17 cellular contexts compared by ENCODE assay signal in genomic region chr12:89884365-89884915, GRCh38.
DNase-seq lines count a peak whose midpoint lies in the region; ATAC-seq and TF ChIP-seq lines count a peak whose summit lies in the region.
"Had no signal": no experiment of that assay in that cellular context is flagged by ENCODE, and none has a peak within 500 bp of the region (broad histone marks: within the 10 kb centered on the region; RNA-seq: fewer than 3 reads in every experiment).

No MANE protein-coding gene starts in this region.

- no peak overlapping the region for H4K5ac ChIP-seq in IMR-90 (ENCODE audit: low read depth, low read length)
- no peak overlapping the region for H4K5ac ChIP-seq in mesendoderm (ENCODE audit: low read length)

- H4K8ac ChIP-seq in IMR-90 (ENCODE audit: low read depth in 2 of 2, low read length in 2 of 2) (no peak overlapping the region), mesendoderm (ENCODE audit: low read depth, low read length) (no peak overlapping the region)

- H3K23ac ChIP-seq in IMR-90 (ENCODE audit: low read depth, low read length) (no peak overlapping the region), mesendoderm (ENCODE audit: low read length) (no peak overlapping the region)

- no peak for TF ChIP-seq RAD21 in IMR-90 (IDR thresholded peaks at IDR 0.05; ENCODE audit: low read length)

- no TSS peak for BruUV-seq in IMR-90 (replicated peaks; lab: Mats Ljungman, UMichigan)

- H3K27me3 Mint-ChIP-seq in CD8-positive, alpha-beta T cell (ENCODE audit: low read depth): no peaks in the 10 kb centered on the region
- H3K27me3 Mint-ChIP-seq in CD14-positive monocyte (ENCODE audit: low read depth in 3 of 3): no peaks in the 10 kb centered on the region
- H3K27me3 Mint-ChIP-seq: activated naive CD8-positive, alpha-beta T cell treated with anti-CD3 and anti-CD28 coated beads for 36 hours; activated T-cell treated with anti-CD3 and anti-CD28 coated beads, Interleukin-2, amount 50 U/mL, for 24 hours had no signal

- H4K20me1 ChIP-seq in IMR-90 (ENCODE audit: insufficient read depth, low read length): no peaks in the 10 kb centered on the region

- H3K4me1 ChIP-seq in CD8-positive, alpha-beta T cell (ENCODE audit: insufficient read depth, low read length): peaks cover 39% of the 10 kb centered on the region
- H3K4me1 ChIP-seq in IMR-90 (ENCODE audit: control insufficient read depth, insufficient read depth, low read length) (peaks cover 4% of the 10 kb centered on the region), mesendoderm (ENCODE audit: control insufficient read depth, low read depth, low read length) (no peaks in the 10 kb centered on the region)
- H3K4me1 ChIP-seq: right lobe of liver, testis had no signal

- H2BK120ac ChIP-seq in IMR-90 (ENCODE audit: low read depth, low read length) (no peak overlapping the region), mesendoderm (ENCODE audit: low read depth, low read length) (no peak overlapping the region)

- H3K9ac ChIP-seq in IMR-90 (ENCODE audit: low read depth, low read length) (no peak overlapping the region), SK-N-MC (ENCODE audit: insufficient read length) (no peak overlapping the region), mesendoderm (ENCODE audit: low read length) (no peak overlapping the region)

- WGBS in IMR-90 (ENCODE audit: extremely low coverage in 2 of 2, insufficient read length in 1 of 2), 2 experiments: no CpG with 5 or more reads among the region's 2 CpGs
- no CpG with 5 or more reads among the region's 2 CpGs for WGBS in mesendoderm (ENCODE audit: extremely low coverage, insufficient coverage, low lambda C conversion rate)

- no peak overlapping the region for H2BK20ac ChIP-seq in IMR-90 (ENCODE audit: low read depth, low read length)

- H3K56ac ChIP-seq in IMR-90 (ENCODE audit: extremely low read depth, insufficient read depth, low read length) (no peak overlapping the region), mesendoderm (ENCODE audit: low read length) (no peak overlapping the region)

- H3K4me2 ChIP-seq in IMR-90 (ENCODE audit: low read depth, low read length) (no peak overlapping the region), mesendoderm (ENCODE audit: low read length) (no peak overlapping the region)

- in situ Hi-C loops in IMR-90 (cut with MboI; ENCODE audit: low sequenced_read_pairs): no loop called here

- no peak overlapping the region for H3K27ac ChIP-seq in CD8-positive, alpha-beta T cell (ENCODE audit: low read depth, low read length)
- no peak overlapping the region for H3K27ac ChIP-seq in IMR-90 (ENCODE audit: insufficient read depth, low read length)
- H3K27ac ChIP-seq in SK-N-MC: 0 out of 2 replicates have a peak overlapping the region, but pooled peaks have one; percentile 17
- no peak overlapping the region for H3K27ac ChIP-seq in mesendoderm (ENCODE audit: low read depth, low read length)
- H3K27ac ChIP-seq: right lobe of liver, testis had no signal

- no peak overlapping the region for H3K14ac ChIP-seq in IMR-90 (replicated peaks; ENCODE audit: low read depth, low read length)

- H3K36me3 ChIP-seq in CD8-positive, alpha-beta T cell (ENCODE audit: insufficient read depth, low read length): no peaks in the 10 kb centered on the region
- H3K36me3 ChIP-seq in IMR-90 (ENCODE audit: control insufficient read depth, insufficient read depth, low read length) (no peaks in the 10 kb centered on the region), SK-N-MC (ENCODE audit: insufficient read depth, low read length) (no peaks in the 10 kb centered on the region), mesendoderm (ENCODE audit: control insufficient read depth, insufficient read depth, low read length) (no peaks in the 10 kb centered on the region)
- H3K36me3 ChIP-seq: right lobe of liver had no signal

- no peaks in the 10 kb centered on the region for H3K9me3 Mint-ChIP-seq in CD8-positive, alpha-beta T cell
- H3K9me3 Mint-ChIP-seq in CD14-positive monocyte: peaks cover 0 to 2% (median 0%) of the 10 kb centered on the region in 7 donors

- no peak for ATAC-seq in CD8-positive, alpha-beta T cell
- ATAC-seq in IMR-90 (ENCODE audit: low read depth) (0 out of 2 replicates have a peak, but pooled peaks have one; percentile 21), GM21515 (IDR thresholded peaks at IDR 0.05; ENCODE audit: unreplicated experiment) (no peak)

- no peak for DNase-seq in CD8-positive, alpha-beta T cell
- peak; percentile 11 for DNase-seq in IMR-90
- DNase-seq in SK-N-MC (ENCODE audit: low read depth, low spot score): no peak
- DNase-seq in mesendoderm: no peak
- no peak for DNase-seq in SW480 (ENCODE audit: low spot score)
- DNase-seq in NCI-H510A treated with DMSO at 0.1 percent for 48 hours (lab: John Stamatoyannopoulos, UW): no peak
- DNase-seq in CD14-positive monocyte (ENCODE audit: low spot score): no peak
- DNase-seq: activated CD4-positive, alpha-beta T cell treated with anti-CD3 and anti-CD28 coated beads, Interleukin-2, amount 50 U/mL, for 1 hour; activated naive CD8-positive, alpha-beta T cell treated with anti-CD3 and anti-CD28 coated beads for 36 hours; activated T-cell treated with anti-CD3 and anti-CD28 coated beads, Interleukin-2, amount 50 U/mL, for 24 hours; DMS79 treated with DMSO at 0.1 percent for 48 hours; right lobe of liver; SHP77 treated with DMSO at 0.1 percent for 48 hours; stimulated activated CD4-positive, alpha-beta T cell treated with anti-CD3 and anti-CD28 coated beads, Interleukin-2, amount 100 ng/mL, for 48 hours; T-helper 9 cell; testis had no signal

- H3K9me3 ChIP-seq in CD8-positive, alpha-beta T cell (ENCODE audit: low read length): no peaks in the 10 kb centered on the region
- no peaks in the 10 kb centered on the region for H3K9me3 ChIP-seq in IMR-90 (ENCODE audit: control insufficient read depth, insufficient read depth, low read length)
- no peaks in the 10 kb centered on the region for H3K9me3 ChIP-seq in SK-N-MC (ENCODE audit: low read depth, low read length)
- H3K9me3 ChIP-seq: right lobe of liver, testis had no signal

- H3K79me1 ChIP-seq in IMR-90 (ENCODE audit: low read depth in 1 of 2, low read length in 2 of 2): no peaks in the 10 kb centered on the region
- no peaks in the 10 kb centered on the region for H3K79me1 ChIP-seq in mesendoderm (ENCODE audit: low read length)

- CTCF ChIA-PET in CD8-positive, alpha-beta T cell (lab: Charles Lee): interaction anchor here (0.8 to 1.3 kb wide), 2 partner anchors 9 to 129 kb away, joined by 3 to 4 read pairs; no protein-coding TSS in a partner anchor
- CTCF ChIA-PET in IMR-90 (lab: Yijun Ruan, JAX): interaction anchor here (0.5 to 0.6 kb wide), 2 partner anchors 14 to 133 kb away, joined by 3 read pairs; no protein-coding TSS in a partner anchor

- no peaks in the 10 kb centered on the region for H3K79me2 ChIP-seq in mesendoderm (ENCODE audit: control insufficient read depth, insufficient read depth, low read length)

- no peak overlapping the region for H3K4me3 Mint-ChIP-seq in CD8-positive, alpha-beta T cell
- H3K4me3 Mint-ChIP-seq in CD14-positive monocyte: no peak overlapping the region
- H3K4me3 Mint-ChIP-seq: activated naive CD8-positive, alpha-beta T cell treated with anti-CD3 and anti-CD28 coated beads for 36 hours; activated T-cell treated with anti-CD3 and anti-CD28 coated beads, Interleukin-2, amount 50 U/mL, for 24 hours had no signal

- TF ChIP-seq POLR2A in IMR-90 (IDR thresholded peaks at IDR 0.05; ENCODE audit: low read depth, low read length): no peak

- no peak overlapping the region for H2BK15ac ChIP-seq in IMR-90 (ENCODE audit: low read depth, low read length)
- no peak overlapping the region for H2BK15ac ChIP-seq in mesendoderm (replicated peaks; ENCODE audit: low read depth)

- no peak overlapping the region for H3K4me3 ChIP-seq in CD8-positive, alpha-beta T cell (ENCODE audit: low read depth, low read length)
- H3K4me3 ChIP-seq in IMR-90 (ENCODE audit: insufficient read depth, low read depth, low read length): no peak overlapping the region
- H3K4me3 ChIP-seq in SK-N-MC: no peak overlapping the region
- no peak overlapping the region for H3K4me3 ChIP-seq in mesendoderm (ENCODE audit: low read length)
- H3K4me3 ChIP-seq: right lobe of liver, testis had no signal

- H3K4ac ChIP-seq in IMR-90 (ENCODE audit: low read depth, low read length) (no peak overlapping the region), mesendoderm (ENCODE audit: low read depth, low read length) (peak overlapping the region; percentile 81)

- 0 out of 2 replicates have a peak, but pooled peaks cover 3% of the 10 kb centered on the region for H3K9me1 ChIP-seq in IMR-90 (ENCODE audit: insufficient read depth, low read length)

- H3K36me3 Mint-ChIP-seq in CD8-positive, alpha-beta T cell: no peaks in the 10 kb centered on the region
- no peaks in the 10 kb centered on the region for H3K36me3 Mint-ChIP-seq in CD14-positive monocyte

- dilution Hi-C loops in IMR-90 (cut with HindIII; ENCODE audit: low sequenced_read_pairs, unreplicated experiment): no loop called here

- no peaks in the 10 kb centered on the region for H3K27me3 ChIP-seq in CD8-positive, alpha-beta T cell (ENCODE audit: insufficient read depth, low read length)
- H3K27me3 ChIP-seq in IMR-90 (ENCODE audit: control insufficient read depth, insufficient read depth, low read length) (no peaks in the 10 kb centered on the region), mesendoderm (ENCODE audit: insufficient read depth, low read length, poor library complexity) (no peaks in the 10 kb centered on the region)
- H3K27me3 ChIP-seq: right lobe of liver, testis had no signal

- H3K18ac ChIP-seq in IMR-90 (ENCODE audit: low read depth, low read length) (peak overlapping the region; percentile 5; the same call in 1 of the 2 replicates), mesendoderm (ENCODE audit: low read length) (no peak overlapping the region)

- POLR2A ChIA-PET in CD8-positive, alpha-beta T cell (lab: Charles Lee): interaction anchor here (0.8 to 3.2 kb wide), 3 partner anchors 11 to 21 kb away, joined by 3 to 9 read pairs (median 5); no protein-coding TSS in a partner anchor
- POLR2A ChIA-PET in IMR-90 (lab: Charles Lee; ENCODE audit: unreplicated experiment): no interaction called here

- H2AFZ ChIP-seq in IMR-90 (replicated peaks; ENCODE audit: low read length, poor library complexity): no peak overlapping the region

- H2AK9ac ChIP-seq in IMR-90 (replicated peaks; ENCODE audit: low read depth, low read length, poor library complexity): no peak overlapping the region

- H3K27ac Mint-ChIP-seq in CD8-positive, alpha-beta T cell: peak overlapping the region; percentile 60
- H3K27ac Mint-ChIP-seq in CD14-positive monocyte: no peak overlapping the region
- H3K27ac Mint-ChIP-seq: activated naive CD8-positive, alpha-beta T cell treated with anti-CD3 and anti-CD28 coated beads for 36 hours; activated T-cell treated with anti-CD3 and anti-CD28 coated beads, Interleukin-2, amount 50 U/mL, for 24 hours had no signal

- no peak for TF ChIP-seq CTCF in CD8-positive, alpha-beta T cell (IDR thresholded peaks at IDR 0.05)
- no peak for TF ChIP-seq CTCF in IMR-90 (conservative IDR thresholded peaks at IDR 0.05; ENCODE audit: low read depth, low read length)
- TF ChIP-seq CTCF in CD14-positive monocyte (IDR thresholded peaks at IDR 0.05): no peak

- peaks cover 46% of the 10 kb centered on the region for H3K4me1 Mint-ChIP-seq in CD8-positive, alpha-beta T cell (ENCODE audit: low read depth)
- H3K4me1 Mint-ChIP-seq in CD14-positive monocyte: peaks cover 23% of the 10 kb centered on the region

- H2AK5ac ChIP-seq in IMR-90 (ENCODE audit: low read depth, low read length) (no peak overlapping the region), mesendoderm (ENCODE audit: low read length) (no peak overlapping the region)

- H2BK5ac ChIP-seq in IMR-90 (ENCODE audit: low read depth, low read length, poor library complexity, severe bottlenecking) (no peak overlapping the region), mesendoderm (ENCODE audit: low read length) (no peak overlapping the region)

- no peak overlapping the region for H4K91ac ChIP-seq in IMR-90 (ENCODE audit: insufficient read depth, low read depth, low read length)

- intact Hi-C loops in CD8-positive, alpha-beta T cell (cut with DNase I, micrococcal nuclease): loop anchor here (5.0 kb wide), 4 partner anchors 38 to 177 kb away; partner anchors contain the start of gene ATP2B1 (in 1 of the 2)
- intact Hi-C loops in IMR-90 (cut with micrococcal nuclease): no loop called here
- intact Hi-C loops in CD14-positive monocyte (cut with micrococcal nuclease): no loop called here

Comparison
In these comparisons a context has a peak if more than half of its experiments do, and no peak if none do; other contexts are left out.
1. intact Hi-C loops: an anchor here in CD8-positive, alpha-beta T cell (5.0 kb wide); none called in IMR-90 and CD14-positive monocyte.